13 cellular contexts compared by ENCODE assay signal in the genomic region with DNA sequence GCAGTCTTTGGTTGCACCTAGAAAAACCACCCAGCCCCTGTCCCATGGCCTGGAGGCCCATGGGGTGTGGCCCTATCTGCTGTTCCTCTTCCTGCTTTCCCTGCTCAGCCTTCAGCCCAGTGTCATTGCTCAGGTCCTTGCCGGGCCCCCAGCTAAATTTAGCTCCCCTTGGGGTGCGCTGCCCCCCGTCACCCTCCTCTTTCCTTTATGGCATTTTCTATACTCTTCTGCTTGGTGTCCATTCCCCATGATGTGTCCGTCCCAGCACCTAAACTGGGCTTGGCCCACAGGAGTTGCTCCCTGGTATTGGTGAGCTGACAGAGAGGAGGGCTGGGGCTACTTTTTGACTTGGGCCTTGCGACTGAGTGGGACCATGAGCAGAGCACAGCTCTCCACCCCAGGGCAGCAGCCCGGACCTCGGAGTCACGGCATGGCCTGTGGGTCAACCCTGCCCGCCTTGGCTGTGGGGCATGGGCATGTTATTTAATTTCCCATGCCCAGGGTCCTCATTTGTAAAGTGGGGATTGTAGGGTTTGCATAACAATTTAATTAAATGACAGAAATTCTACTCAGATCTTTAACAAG.
"Had no signal": no experiment of that assay in that cellular context is flagged by ENCODE, and none has a peak within 500 bp of the region (broad histone marks: within the 10 kb centered on the region; RNA-seq: fewer than 3 reads in every experiment).

No MANE protein-coding gene starts in this region.

- H3K27ac ChIP-seq: heart left ventricle, left lung, prostate gland, right atrium auricular region, SK-N-MC, suprapubic skin, transverse colon had no signal

- DNase-seq: activated CD4-positive, alpha-beta memory T cell treated with anti-CD3 and anti-CD28 coated beads for 36 hours; activated CD4-positive, alpha-beta T cell treated with anti-CD3 and anti-CD28 coated beads for 4 hours; heart left ventricle; midbrain; stimulated activated CD4-positive, alpha-beta T cell treated with anti-CD3 and anti-CD28 coated beads, Interleukin-2, amount 100 ng/mL, for 24 hours; stimulated activated naive CD8-positive, alpha-beta T cell treated with anti-CD3 and anti-CD28 coated beads, Interleukin-15, amount 100 ng/mL, for 72 hours; T-cell; transverse colon had no signal
